Comparison of ENCODE assay signal across 9 cellular contexts in genomic region chr9:128097156-128098016, GRCh38. TPM values are rescaled to one million over a fixed set of nuclear protein-coding genes. Genes with fewer than 3 reads are reported as not detected.
A peak's percentile ranks its signal among the peaks of the same experiment; 100 is the strongest.
DNase-seq lines count a peak whose midpoint lies in the region; ATAC-seq and TF ChIP-seq lines count a peak whose summit lies in the region.
"Had no signal": no experiment of that assay in that cellular context is flagged by ENCODE, and none has a peak within 500 bp of the region (broad histone marks: within the 10 kb centered on the region; RNA-seq: fewer than 3 reads in every experiment).

No MANE protein-coding gene starts in this region.

- peaks cover 13 to 53% of the 10 kb centered on the region in 2 donors for H3K4me1 ChIP-seq in breast epithelium
- peaks cover 55% of the 10 kb centered on the region in 2 donors for H3K4me1 ChIP-seq in mucosa of rectum (ENCODE audit: control insufficient read depth in 2 of 2, insufficient read depth in 2 of 2, low read length in 2 of 2)
- H3K4me1 ChIP-seq in tibial artery = peaks cover 9 to 75% (median 65%) of the 10 kb centered on the region in 4 donors

- ATAC-seq in activated T-cell treated with anti-CD3 and anti-CD28 coated beads, Interleukin-2, amount 50 U/mL, for 4 hours = no peak
- ATAC-seq in GM21360 (IDR thresholded peaks at IDR 0.05; ENCODE audit: unreplicated experiment) = no peak
- no peak for ATAC-seq in left lobe of liver

- no peaks in the 10 kb centered on the region for H3K9me3 Mint-ChIP-seq in activated T-cell treated with anti-CD3 and anti-CD28 coated beads, Interleukin-2, amount 50 U/mL, for 4 hours
- H3K9me3 Mint-ChIP-seq: activated CD4-positive, alpha-beta T cell treated with anti-CD3 and anti-CD28 coated beads, Interleukin-2, amount 10 ng/mL, durations not matched to agents 7 days and 5 days had no signal

- H3K9me3 ChIP-seq in breast epithelium (no peaks in the 10 kb centered on the region), mucosa of rectum (ENCODE audit: control insufficient read depth in 2 of 2, low read length in 2 of 2) (no peaks in the 10 kb centered on the region), tibial artery (no peaks in the 10 kb centered on the region)

- H3K36me3 Mint-ChIP-seq in activated T-cell treated with anti-CD3 and anti-CD28 coated beads, Interleukin-2, amount 50 U/mL, for 4 hours (ENCODE audit: insufficient read depth) = peaks cover 11% of the 10 kb centered on the region

- no peaks in the 10 kb centered on the region for H3K27me3 Mint-ChIP-seq in activated T-cell treated with anti-CD3 and anti-CD28 coated beads, Interleukin-2, amount 50 U/mL, for 4 hours (ENCODE audit: low read depth)
- H3K27me3 Mint-ChIP-seq: activated CD4-positive, alpha-beta T cell treated with anti-CD3 and anti-CD28 coated beads, Interleukin-2, amount 10 ng/mL, durations not matched to agents 7 days and 5 days had no signal

- H3K36me3 ChIP-seq in breast epithelium (peaks cover 3% of the 10 kb centered on the region), mucosa of rectum (ENCODE audit: control insufficient read depth in 2 of 2, insufficient read depth in 2 of 2, low read length in 2 of 2) (peaks cover 14 to 16% of the 10 kb centered on the region in 2 donors), tibial artery (peaks cover 13 to 16% (median 15%) of the 10 kb centered on the region in 3 donors)

- H3K4me1 Mint-ChIP-seq in activated T-cell treated with anti-CD3 and anti-CD28 coated beads, Interleukin-2, amount 50 U/mL, for 4 hours (ENCODE audit: low read depth) = peaks cover 70% of the 10 kb centered on the region

- H3K27ac ChIP-seq in breast epithelium = peak overlapping the region; percentile 93 to 97
- H3K27ac ChIP-seq in mucosa of rectum (ENCODE audit: low read depth in 2 of 2, low read length in 2 of 2) = peak overlapping the region; percentile 94 to 95
- peak overlapping the region; percentile 86 to 88 for H3K27ac ChIP-seq in tibial artery

- peak; percentile 46 to 51 for DNase-seq in activated T-cell treated with anti-CD3 and anti-CD28 coated beads, Interleukin-2, amount 50 U/mL, for 48 hours
- DNase-seq in activated T-cell treated with anti-CD3 and anti-CD28 coated beads, Interleukin-2, amount 50 U/mL, for 4 hours = no peak
- no peak for DNase-seq in breast epithelium (ENCODE audit: low spot score in 2 of 2)
- no peak for DNase-seq in tibial artery
- DNase-seq in HT-29 (ENCODE audit: low spot score) = no peak
- no peak for DNase-seq in left lobe of liver (ENCODE audit: low spot score)

- H3K9ac ChIP-seq in mucosa of rectum (ENCODE audit: low read depth in 1 of 2, low read length in 2 of 2) = peak overlapping the region; percentile 68 to 87

- TF ChIP-seq CTCF in breast epithelium (IDR thresholded peaks at IDR 0.05) (no peak), tibial artery (IDR thresholded peaks at IDR 0.05) (no peak)

- no peaks in the 10 kb centered on the region for H3K27me3 ChIP-seq in breast epithelium
- H3K27me3 ChIP-seq in mucosa of rectum (ENCODE audit: control insufficient read depth in 2 of 2, insufficient read depth in 2 of 2, low read length in 2 of 2) = no peaks in the 10 kb centered on the region
- H3K27me3 ChIP-seq in tibial artery = no peaks in the 10 kb centered on the region

- H3K4me3 ChIP-seq in breast epithelium (peak overlapping the region in 1 of 3 donors; percentile 67), mucosa of rectum (ENCODE audit: low read length in 2 of 2) (peak overlapping the region in 1 of 2 donors; percentile 77), tibial artery (peak overlapping the region; percentile 54 to 58)

- intact Hi-C loops in breast epithelium (cut with DNase I; ENCODE audit: low total_unique reads) (no loop called here), tibial artery (cut with DNase I; ENCODE audit: low total_unique reads) (no loop called here)

- H3K4me3 Mint-ChIP-seq in activated T-cell treated with anti-CD3 and anti-CD28 coated beads, Interleukin-2, amount 50 U/mL, for 4 hours = no peak overlapping the region
- H3K4me3 Mint-ChIP-seq: activated CD4-positive, alpha-beta T cell treated with anti-CD3 and anti-CD28 coated beads, Interleukin-2, amount 10 ng/mL, durations not matched to agents 7 days and 5 days had no signal

- no peak for TF ChIP-seq POLR2A in breast epithelium (IDR thresholded peaks at IDR 0.05)

RNA-seq across cellular contexts. Expression of gene SLC25A25, which starts 29.4 kb away (rescaled TPM):
- total RNA-seq in activated T-cell treated with anti-CD3 and anti-CD28 coated beads, Interleukin-2, amount 50 U/mL, for 4 hours = 10 to 100 TPM; 13.9 to 16.3 (median 15.6) TPM
- total RNA-seq in breast epithelium (10 to 100 TPM; 27.2 to 43.9 (median 33.1) TPM), left lobe of liver (76.9 TPM)
- total RNA-seq in HT-29 (2014; rRNA removed; shearing (Covaris generic)) = 88.1 and 94.8 TPM in 2 replicates

RNA-seq across cellular contexts. Expression of gene PTGES2, which starts 30.1 kb away (rescaled TPM):
- total RNA-seq in activated T-cell treated with anti-CD3 and anti-CD28 coated beads, Interleukin-2, amount 50 U/mL, for 4 hours = 100 to 1,000 TPM; 123 to 132 (median 123) TPM
- 10 to 100 TPM; 35.7 to 86.9 (median 55.0) TPM for total RNA-seq in breast epithelium
- total RNA-seq in HT-29 (2014; rRNA removed; shearing (Covaris generic)) = 365 and 392 TPM in 2 replicates
- 35.8 TPM for total RNA-seq in left lobe of liver

RNA-seq across cellular contexts. Expression of gene NAIF1, which starts 30.3 kb away (rescaled TPM):
- total RNA-seq in activated T-cell treated with anti-CD3 and anti-CD28 coated beads, Interleukin-2, amount 50 U/mL, for 4 hours = 10 to 100 TPM in 1 of 3 donors, 1 to 10 TPM in 2; 9.5 to 11.2 (median 9.7) TPM
- total RNA-seq in breast epithelium (10 to 100 TPM in 2 of 3 donors, 1 to 10 TPM in 1; 8.8 to 13.1 (median 11.9) TPM), left lobe of liver (6.3 TPM)
- 17.3 and 17.9 TPM in 2 replicates for total RNA-seq in HT-29 (2014; rRNA removed; shearing (Covaris generic))

RNA-seq across cellular contexts. Expression of gene LCN2, which starts 51.9 kb away (rescaled TPM):
- not detected for total RNA-seq in activated T-cell treated with anti-CD3 and anti-CD28 coated beads, Interleukin-2, amount 50 U/mL, for 4 hours
- 10 to 100 TPM in 2 of 3 donors, not detected in 1; 38.5 to 42.3 TPM for total RNA-seq in breast epithelium
- total RNA-seq in HT-29 (2014; rRNA removed; shearing (Covaris generic)) = 221 and 241 TPM in 2 replicates
- total RNA-seq in left lobe of liver = 2.7 TPM
- total RNA-seq: activated CD4-positive, alpha-beta T cell treated with anti-CD3 and anti-CD28 coated beads, Interleukin-2, amount 10 ng/mL, durations not matched to agents 7 days and 5 days had no signal

Comparison
In these comparisons a context has a peak if more than half of its experiments do, and no peak if none do; other contexts are left out.
1. DNase-seq: peak in activated T-cell treated with anti-CD3 and anti-CD28 coated beads, Interleukin-2, amount 50 U/mL, for 48 hours (2 of 2); none in activated T-cell treated with anti-CD3 and anti-CD28 coated beads, Interleukin-2, amount 50 U/mL, for 4 hours (single experiment), breast epithelium (0 of 2), tibial artery (0 of 2), HT-29 (single experiment) and left lobe of liver (single experiment).
2. Peak in every context shown above with its lines, with median percentiles within 50 percentile points of each other: H3K27ac ChIP-seq.